ENCODE assay signal across 8 cellular contexts in the genomic region with DNA sequence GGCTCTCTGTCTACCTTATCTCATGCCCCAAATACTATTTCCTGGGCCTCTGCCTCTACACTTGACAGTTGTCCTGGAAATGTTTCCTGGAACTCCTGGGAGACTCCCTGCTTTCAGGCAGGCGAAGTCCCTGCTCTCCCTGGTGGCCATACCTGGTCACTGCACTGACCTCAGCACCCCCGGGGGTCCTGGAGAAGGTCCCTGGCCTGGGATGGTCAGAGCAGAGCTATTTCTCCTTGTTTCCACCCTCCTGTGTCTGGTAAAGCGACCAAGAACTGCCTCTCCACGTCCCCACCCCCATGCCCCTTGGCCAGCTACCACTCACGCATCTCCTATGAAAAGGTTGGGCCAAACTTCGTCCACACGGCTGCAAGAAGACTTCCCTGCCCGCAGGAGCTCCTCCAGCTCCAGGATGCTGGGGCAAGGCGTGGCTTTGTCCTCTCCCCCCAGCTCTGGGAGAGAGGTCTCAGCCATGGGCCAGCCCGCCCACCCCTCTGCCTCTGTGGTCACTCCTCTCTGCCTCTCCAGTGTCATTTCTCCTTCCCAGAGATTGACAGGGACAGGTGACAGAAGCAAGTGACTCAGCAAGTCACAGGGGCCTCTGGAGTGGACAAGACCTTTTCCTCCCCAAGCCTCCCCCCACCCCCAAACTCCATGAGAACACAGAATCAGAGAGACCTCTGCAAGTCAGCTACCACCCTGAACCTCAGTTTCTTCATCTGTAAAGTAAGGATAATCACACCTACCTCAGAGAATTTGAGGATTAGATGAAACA. TPM values are rescaled to one million over a fixed set of nuclear protein-coding genes. Genes with fewer than 3 reads are reported as not detected.
DNase-seq lines count a peak whose midpoint lies in the region; ATAC-seq lines count a peak whose summit lies in the region.

No MANE protein-coding gene starts in this region.

- H3K4me3 Mint-ChIP-seq in IgD-negative memory B cell = peak overlapping the region; percentile 58 to 79 (median 65)

- H3K27ac Mint-ChIP-seq in IgD-negative memory B cell = peak overlapping the region in 2 of 3 donors; percentile 36 to 89

- no peaks in the 10 kb centered on the region for H3K36me3 Mint-ChIP-seq in IgD-negative memory B cell

- H3K4me1 Mint-ChIP-seq in IgD-negative memory B cell = peaks cover 14 to 22% (median 16%) of the 10 kb centered on the region in 3 donors

- no peaks in the 10 kb centered on the region for H3K27me3 Mint-ChIP-seq in IgD-negative memory B cell

- ATAC-seq in GM21825 (IDR thresholded peaks at IDR 0.05; ENCODE audit: unreplicated experiment) = no peak
- no peak for ATAC-seq in GM21786 (IDR thresholded peaks at IDR 0.05; ENCODE audit: unreplicated experiment)
- ATAC-seq in GM19351 (IDR thresholded peaks at IDR 0.05; ENCODE audit: unreplicated experiment) = no peak

- no peaks in the 10 kb centered on the region for H3K9me3 Mint-ChIP-seq in IgD-negative memory B cell

- DNase-seq in Daoy (ENCODE audit: low read depth) (peak; percentile 18), T47D (ENCODE audit: low read depth in 1 of 2, low spot score in 1 of 2) (peak; percentile 62 to 74), myocyte (ENCODE audit: low read depth) (peak; percentile 100), NCI-H2029 (lab: John Stamatoyannopoulos, UW) (no peak)

- in situ Hi-C loops in T47D (cut with HindIII; ENCODE audit: low pct_unique_long_range_greater_than_20kb, low sequenced_read_pairs) = no loop called here

RNA-seq across cellular contexts. Expression of gene SAMD8, which starts 2.6 kb away (rescaled TPM):
- total RNA-seq in Daoy (2014; rRNA removed; shearing (Covaris generic)) = 6.7 and 8.7 TPM in 2 replicates
- 11.7 TPM for polyA plus RNA-seq in IgD-negative memory B cell
- 40.1 and 40.5 TPM in 2 replicates for total RNA-seq in myocyte
- polyA plus RNA-seq in myocyte (2012) = 10.9 TPM
